16 cellular contexts compared by ENCODE assay signal in the genomic region with DNA sequence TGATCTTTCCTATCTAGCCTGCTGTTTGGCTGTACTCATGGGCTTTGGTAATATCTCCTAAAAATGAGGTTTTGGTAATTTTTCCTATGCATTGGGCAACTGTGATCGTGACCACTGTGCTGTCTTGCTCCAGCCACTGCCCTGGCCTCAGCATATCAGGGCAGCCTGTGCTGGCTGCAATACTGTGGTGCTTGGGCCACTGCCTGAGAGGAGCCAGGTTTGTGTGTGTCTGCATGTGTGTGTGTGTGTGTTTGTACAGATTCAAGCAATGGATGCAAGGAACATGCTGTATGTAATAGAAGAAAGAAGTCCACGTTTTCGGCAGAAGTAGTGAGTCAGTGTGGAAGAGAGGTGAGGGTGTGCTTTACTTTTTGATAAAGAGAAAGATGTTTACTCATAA. TPM values are rescaled to one million over a fixed set of nuclear protein-coding genes. Genes with fewer than 3 reads are reported as not detected.
DNase-seq lines count a peak whose midpoint lies in the region; ATAC-seq and TF ChIP-seq lines count a peak whose summit lies in the region.
"Had no signal": no experiment of that assay in that cellular context is flagged by ENCODE, and none has a peak within 500 bp of the region (broad histone marks: within the 10 kb centered on the region; RNA-seq: fewer than 3 reads in every experiment).

No MANE protein-coding gene starts in this region.

- intact Hi-C loops in Panc1 (cut with micrococcal nuclease; ENCODE audit: unreplicated experiment) (no loop called here), left colon (cut with DNase I, micrococcal nuclease) (no loop called here)

- peaks cover 35% of the 10 kb centered on the region for H3K36me3 Mint-ChIP-seq in activated CD4-positive, alpha-beta memory T cell treated with anti-CD3 and anti-CD28 coated beads, Interleukin-2, amount 10 ng/mL, durations not matched to agents 7 days and 5 days (ENCODE audit: low read depth)

- DNase-seq in Panc1 (ENCODE audit: low read depth, low spot score) (no peak), dermis blood vessel endothelial cell (peak; percentile 21), left lobe of liver (ENCODE audit: low spot score) (peak; percentile 87), activated gamma-delta T cell treated with Interleukin-2 at 50 U/mL for 16 hours (no peak), left colon (no peak), foreskin keratinocyte (no peak)
- no peak for DNase-seq in activated CD4-positive, alpha-beta memory T cell treated with anti-CD3 and anti-CD28 coated beads, Interleukin-2, amount 10 ng/mL, durations not matched to agents 7 days and 5 days
- DNase-seq: activated CD4-positive, CD25-positive, alpha-beta regulatory T cell; activated T-cell treated with anti-CD3 and anti-CD28 coated beads, Interleukin-2, amount 50 U/mL, for 4 hours; CD8-positive, alpha-beta memory T cell; KG1; NCI-H1694; SK-N-SH had no signal

- no peak for TF ChIP-seq CTCF in Panc1 (IDR thresholded peaks at IDR 0.05)
- TF ChIP-seq CTCF in foreskin keratinocyte (conservative IDR thresholded peaks at IDR 0.05) = no peak

- peak overlapping the region; percentile 68 for H3K27ac ChIP-seq in Panc1 (ENCODE audit: low read length)
- H3K27ac ChIP-seq in foreskin keratinocyte = no peak overlapping the region

- H3K4me3 ChIP-seq in Panc1 (ENCODE audit: low read depth in 2 of 2, low read length in 2 of 2) (no peak overlapping the region), skeletal muscle satellite cell (ENCODE audit: low read length) (no peak overlapping the region)
- H3K4me3 ChIP-seq: esophagus muscularis mucosa, ovary had no signal

- H3K36me3 ChIP-seq in Panc1 (ENCODE audit: control insufficient read depth, insufficient read depth, low read length) (peaks cover 8% of the 10 kb centered on the region; the same call in 1 of the 2 replicates), skeletal muscle satellite cell (ENCODE audit: insufficient read depth, low read length) (peaks cover 23% of the 10 kb centered on the region)
- H3K36me3 ChIP-seq: ovary had no signal

- H3K27me3 ChIP-seq in Panc1 (ENCODE audit: control insufficient read depth, insufficient read depth, low read length) (no peaks in the 10 kb centered on the region), skeletal muscle satellite cell (ENCODE audit: control insufficient read depth, insufficient read depth, low read length) (no peaks in the 10 kb centered on the region), foreskin keratinocyte (no peaks in the 10 kb centered on the region)
- H3K27me3 ChIP-seq: esophagus muscularis mucosa, ovary had no signal

- H3K4me2 ChIP-seq in skeletal muscle satellite cell (ENCODE audit: low read length) = peak overlapping the region; percentile 52

- no peaks in the 10 kb centered on the region for H3K4me1 Mint-ChIP-seq in activated CD4-positive, alpha-beta memory T cell treated with anti-CD3 and anti-CD28 coated beads, Interleukin-2, amount 10 ng/mL, durations not matched to agents 7 days and 5 days
- H3K4me1 Mint-ChIP-seq: CD8-positive, alpha-beta memory T cell had no signal

- no peak overlapping the region for H3K27ac Mint-ChIP-seq in activated CD4-positive, alpha-beta memory T cell treated with anti-CD3 and anti-CD28 coated beads, Interleukin-2, amount 10 ng/mL, durations not matched to agents 7 days and 5 days
- H3K27ac Mint-ChIP-seq: CD8-positive, alpha-beta memory T cell had no signal

- H3K4me1 ChIP-seq in Panc1 (ENCODE audit: control insufficient read depth, insufficient read depth, low read length) (peaks cover 23% of the 10 kb centered on the region), skeletal muscle satellite cell (ENCODE audit: control insufficient read depth, insufficient read depth, low read length) (peaks cover 42% of the 10 kb centered on the region), foreskin keratinocyte (no peaks in the 10 kb centered on the region)

- POLR2A ChIA-PET in Panc1 (lab: Charles Lee) = no interaction called here
- POLR2A ChIA-PET in activated CD4-positive, alpha-beta memory T cell treated with anti-CD3 and anti-CD28 coated beads, Interleukin-2, amount 10 ng/mL, durations not matched to agents 7 days and 5 days (lab: Charles Lee) = no interaction called here

- CTCF ChIA-PET in Panc1 (lab: Charles Lee) = no interaction called here
- CTCF ChIA-PET in activated CD4-positive, alpha-beta memory T cell treated with anti-CD3 and anti-CD28 coated beads, Interleukin-2, amount 10 ng/mL, durations not matched to agents 7 days and 5 days (lab: Charles Lee) = interaction anchor here (16.1 kb wide), 1 partner anchor 71 kb away, joined by 185 read pairs; a partner anchor contains a TSS

- H3K9ac ChIP-seq in skeletal muscle satellite cell (ENCODE audit: low read depth, low read length) = peak overlapping the region; percentile 74
- H3K9ac ChIP-seq: SK-N-SH had no signal

- H3K4me3 Mint-ChIP-seq in activated CD4-positive, alpha-beta memory T cell treated with anti-CD3 and anti-CD28 coated beads, Interleukin-2, amount 10 ng/mL, durations not matched to agents 7 days and 5 days = no peak overlapping the region
- H3K4me3 Mint-ChIP-seq: activated T-cell treated with anti-CD3 and anti-CD28 coated beads, Interleukin-2, amount 50 U/mL, for 4 hours; CD8-positive, alpha-beta memory T cell had no signal

- H3K27me3 Mint-ChIP-seq in activated CD4-positive, alpha-beta memory T cell treated with anti-CD3 and anti-CD28 coated beads, Interleukin-2, amount 10 ng/mL, durations not matched to agents 7 days and 5 days = no peaks in the 10 kb centered on the region
- H3K27me3 Mint-ChIP-seq: CD8-positive, alpha-beta memory T cell had no signal

- ATAC-seq in Panc1 (peak; percentile 37; the same call in 1 of the 2 replicates), left lobe of liver (peak; percentile 73), left colon (no peak), foreskin keratinocyte (no peak)
- ATAC-seq: activated T-cell treated with anti-CD3 and anti-CD28 coated beads, Interleukin-2, amount 50 U/mL, for 4 hours had no signal

- H3K9me3 Mint-ChIP-seq in activated CD4-positive, alpha-beta memory T cell treated with anti-CD3 and anti-CD28 coated beads, Interleukin-2, amount 10 ng/mL, durations not matched to agents 7 days and 5 days = no peaks in the 10 kb centered on the region
- H3K9me3 Mint-ChIP-seq: activated T-cell treated with anti-CD3 and anti-CD28 coated beads, Interleukin-2, amount 50 U/mL, for 4 hours; CD8-positive, alpha-beta memory T cell had no signal

- BruUV-seq in Panc1 (replicated peaks; lab: Mats Ljungman, UMichigan) = no TSS peak

- H3K9me3 ChIP-seq in Panc1 (ENCODE audit: control insufficient read depth, insufficient read depth, low read depth, low read length) (no peaks in the 10 kb centered on the region), skeletal muscle satellite cell (replicated peaks; ENCODE audit: low read length) (no peaks in the 10 kb centered on the region)
- H3K9me3 ChIP-seq: esophagus muscularis mucosa, ovary, SK-N-SH had no signal

- in situ Hi-C loops in Panc1 (cut with HindIII; ENCODE audit: low pct_unique_long_range_greater_than_20kb, low sequenced_read_pairs) = no loop called here

RNA-seq across cellular contexts. Expression of a gene that starts 13.0 kb away (rescaled TPM):
- total RNA-seq in Panc1 (2021; ENCODE audit: unreplicated experiment) (23.1 TPM), dermis blood vessel endothelial cell (5.3 and 7.6 TPM in 2 replicates), left lobe of liver (17.9 TPM), left colon (10 to 100 TPM; 16.2 to 27.7 TPM), foreskin keratinocyte (31.3 and 33.2 TPM in 2 replicates)
- 19.3 TPM for polyA plus RNA-seq in Panc1 (2012; ENCODE audit: insufficient read length)
- 5.5 and 6.6 TPM in 2 replicates for total RNA-seq in skeletal muscle satellite cell (2012; rRNA removed)
- 10 to 100 TPM; 26.9 to 29.4 TPM for total RNA-seq in activated CD4-positive, alpha-beta memory T cell treated with anti-CD3 and anti-CD28 coated beads, Interleukin-2, amount 10 ng/mL, durations not matched to agents 7 days and 5 days
- 52.9 and 62.2 TPM in 2 replicates for polyA plus RNA-seq in foreskin keratinocyte

RNA-seq across cellular contexts. Expression of a gene that starts 13.4 kb away (rescaled TPM):
- total RNA-seq in Panc1 (2021; ENCODE audit: unreplicated experiment) = 23.5 TPM
- polyA plus RNA-seq in Panc1 (2012; ENCODE audit: insufficient read length) = 11.8 TPM
- total RNA-seq in dermis blood vessel endothelial cell = 36.9 and 41.7 TPM in 2 replicates
- 9.5 TPM for total RNA-seq in left lobe of liver
- 17.3 and 19.3 TPM in 2 replicates for total RNA-seq in skeletal muscle satellite cell (2012; rRNA removed)
- total RNA-seq in activated CD4-positive, alpha-beta memory T cell treated with anti-CD3 and anti-CD28 coated beads, Interleukin-2, amount 10 ng/mL, durations not matched to agents 7 days and 5 days = 10 to 100 TPM; 30.6 to 33.1 TPM
- total RNA-seq in left colon = 10 to 100 TPM; 25.9 to 34.1 TPM
- 25.3 and 29.6 TPM in 2 replicates for total RNA-seq in foreskin keratinocyte
- polyA plus RNA-seq in foreskin keratinocyte = 13.3 and 13.7 TPM in 2 replicates

Comparison
In these comparisons a context has a peak if more than half of its experiments do, and no peak if none do; other contexts are left out.
1. ATAC-seq: peak in Panc1 (single experiment) and left lobe of liver (single experiment); none in left colon (single experiment) and foreskin keratinocyte (single experiment).
2. DNase-seq: peak in dermis blood vessel endothelial cell (single experiment) and left lobe of liver (single experiment); none in Panc1 (single experiment), activated CD4-positive, alpha-beta memory T cell treated with anti-CD3 and anti-CD28 coated beads, Interleukin-2, amount 10 ng/mL, durations not matched to agents 7 days and 5 days (single experiment), activated gamma-delta T cell treated with Interleukin-2 at 50 U/mL for 16 hours (single experiment), left colon (0 of 2) and foreskin keratinocyte (0 of 2).